In the genomic region with DNA sequence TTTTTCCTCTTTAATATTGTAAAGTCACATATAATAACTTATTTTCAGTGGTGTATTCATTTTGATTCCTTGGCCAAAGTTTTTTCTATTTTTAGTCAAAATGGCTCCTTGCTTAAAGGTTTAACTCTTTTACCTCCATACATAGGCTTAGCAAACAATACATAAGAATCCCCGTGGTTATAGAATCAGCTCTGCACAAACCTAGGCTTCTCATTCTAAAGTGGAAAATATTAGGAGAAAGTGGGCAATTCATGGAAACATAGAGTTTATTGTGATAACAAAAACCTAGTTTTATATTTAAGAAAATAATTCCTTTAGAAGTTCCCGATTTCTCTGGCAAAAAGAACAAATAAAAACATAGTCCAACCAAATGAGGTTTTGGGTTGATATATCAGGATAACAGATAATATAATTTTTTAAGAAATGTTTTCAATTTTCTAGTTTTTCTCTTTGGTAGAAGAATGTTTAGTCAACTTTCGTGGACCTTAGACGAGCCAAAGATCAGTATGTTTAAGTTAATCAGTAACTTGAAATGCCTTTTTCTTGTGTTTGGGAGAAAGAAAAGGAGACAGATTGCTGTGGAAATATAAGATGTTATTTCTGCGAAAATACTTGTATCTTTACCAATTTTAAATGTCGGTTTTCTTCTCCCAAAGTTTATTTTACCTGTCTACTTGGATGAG, we compare ENCODE assay signal across 19 cellular contexts.
"Had no signal": no experiment of that assay in that cellular context is flagged by ENCODE, and none has a peak within 500 bp of the region (broad histone marks: within the 10 kb centered on the region; RNA-seq: fewer than 3 reads in every experiment).

No MANE protein-coding gene starts in this region.

- FAIRE-seq: islet of Langerhans, urothelium cell line had no signal

- ATAC-seq: heart left ventricle; naive thymus-derived CD4-positive, alpha-beta T cell; psoas muscle; stimulated activated naive CD8-positive, alpha-beta T cell treated with anti-CD3 and anti-CD28 coated beads, Interleukin-15, Interleukin-2, amounts not matched to agents 100 U/mL and 50 U/mL, for 24 hours had no signal

- H3K4me3 Mint-ChIP-seq: naive thymus-derived CD4-positive, alpha-beta T cell; nephron progenitor cell; type B pancreatic cell had no signal

- H3K4me3 ChIP-seq: dorsolateral prefrontal cortex, heart left ventricle, left ventricle myocardium inferior, psoas muscle, sigmoid colon, skin epidermis, suprapubic skin, thyroid gland had no signal

- H3K36me3 Mint-ChIP-seq: type B pancreatic cell had no signal

- H3K9me3 Mint-ChIP-seq: nephron progenitor cell had no signal

- DNase-seq: cortex of kidney; dorsolateral prefrontal cortex; effector CD8-positive, alpha-beta T cell; foreskin melanocyte; heart left ventricle; hypothalamus; left ventricle myocardium inferior; naive thymus-derived CD4-positive, alpha-beta T cell; nephron progenitor cell; psoas muscle; sigmoid colon; stimulated activated CD4-positive, alpha-beta T cell treated with anti-CD3 and anti-CD28 coated beads, Interleukin-2, amount 100 ng/mL, for 48 hours; stimulated activated naive CD8-positive, alpha-beta T cell treated with anti-CD3 and anti-CD28 coated beads, Interleukin-15, Interleukin-2, amounts not matched to agents 100 U/mL and 50 U/mL, for 24 hours; thyroid gland had no signal

- H3K4me1 Mint-ChIP-seq: nephron progenitor cell had no signal

- H3K27me3 ChIP-seq: dorsolateral prefrontal cortex, heart left ventricle, sigmoid colon, suprapubic skin, thyroid gland had no signal

- H3K4me1 ChIP-seq: heart left ventricle, left ventricle myocardium inferior, psoas muscle, sigmoid colon, suprapubic skin, thyroid gland had no signal

- H3K36me3 ChIP-seq: heart left ventricle, left ventricle myocardium inferior, sigmoid colon, suprapubic skin, thyroid gland had no signal

- H3K27ac Mint-ChIP-seq: naive thymus-derived CD4-positive, alpha-beta T cell; nephron progenitor cell; type B pancreatic cell had no signal

- H3K9me3 ChIP-seq: heart left ventricle, left ventricle myocardium inferior, psoas muscle, suprapubic skin, thyroid gland had no signal

- H3K27me3 Mint-ChIP-seq: type B pancreatic cell had no signal

- H3K27ac ChIP-seq: dorsolateral prefrontal cortex, heart left ventricle, left ventricle myocardium inferior, psoas muscle, sigmoid colon, skin epidermis, suprapubic skin, thyroid gland had no signal
